Comparison of ENCODE assay signal across 1 cellular context in the genomic region with DNA sequence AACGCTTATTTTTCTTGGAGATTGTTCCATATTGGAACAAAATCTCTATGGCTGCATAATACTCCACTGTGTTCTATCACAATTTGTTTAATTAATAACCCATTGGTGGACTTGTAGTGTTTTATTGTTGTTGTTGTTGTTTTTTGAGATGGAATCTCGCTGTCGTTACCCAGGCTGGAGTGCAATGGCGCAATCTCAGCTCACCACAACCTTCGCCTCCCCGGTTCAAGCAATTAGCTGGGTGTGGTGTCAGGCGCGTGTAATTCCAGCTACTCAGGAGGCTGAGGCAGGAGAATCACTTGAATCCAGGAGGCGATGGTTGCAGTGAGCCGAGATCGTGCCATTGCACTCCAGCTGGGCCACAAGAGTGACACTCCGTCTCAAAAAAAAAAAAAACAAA.
TF ChIP-seq lines count a peak whose summit lies in the region.

No MANE protein-coding gene starts in this region.

TF ChIP-seq in endothelial cell of umbilical vein, 7 proteins besides CTCF, POLR2A, EP300 and RAD21:
- TF ChIP-seq JUN (IDR thresholded peaks at IDR 0.05; ENCODE audit: borderline replicate concordance, insufficient read depth, insufficient read length, low read depth) = no peak
